ENCODE assay signal across 31 cellular contexts in the genomic region with DNA sequence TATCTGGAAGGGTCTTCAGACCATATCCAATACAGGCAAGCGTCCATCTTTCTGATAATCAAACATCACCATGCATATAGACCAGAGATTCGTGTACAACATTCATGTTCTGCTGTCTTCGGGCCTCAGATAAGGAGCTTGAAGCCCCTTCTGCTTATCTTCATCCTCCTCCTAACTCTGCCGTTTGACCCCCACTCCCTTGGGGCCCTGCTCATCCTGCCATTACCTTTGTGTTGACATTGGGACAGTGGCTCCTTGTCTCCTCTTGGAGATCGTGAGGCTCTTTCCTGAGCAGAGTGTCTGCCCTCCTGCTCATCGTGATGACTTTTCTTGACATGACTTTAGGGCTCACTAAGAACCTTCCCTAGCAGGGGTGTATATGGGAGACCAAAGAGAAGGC. TPM values are rescaled to one million over a fixed set of nuclear protein-coding genes. Genes with fewer than 3 reads are reported as not detected.
"Had no signal": no experiment of that assay in that cellular context is flagged by ENCODE, and none has a peak within 500 bp of the region (broad histone marks: within the 10 kb centered on the region; RNA-seq: fewer than 3 reads in every experiment).

No MANE protein-coding gene starts in this region.

- H3K36me3 ChIP-seq: ascending aorta had no signal

- H3K4me3 ChIP-seq: ascending aorta had no signal

- DNase-seq: activated B cell treated with CpG ODN at 0.5 μM for 24 hours; activated CD4-positive, alpha-beta memory T cell treated with anti-CD3 and anti-CD28 coated beads for 36 hours; activated CD4-positive, alpha-beta T cell treated with anti-CD3 and anti-CD28 coated beads for 4 hours; activated CD4-positive, alpha-beta T cell treated with anti-CD3 and anti-CD28 coated beads, Interleukin-2, amount 10 ng/mL, durations not matched to agents 24 days and 14 days; activated CD4-positive, alpha-beta T cell treated with anti-CD3 and anti-CD28 coated beads, Interleukin-2, amount 50 U/mL, for 1 hour; activated CD4-positive, alpha-beta T cell treated with anti-CD3 and anti-CD28 coated beads, Interleukin-2, amount 50 U/mL, for 4 hours; activated CD4-positive, CD25-positive, alpha-beta regulatory T cell treated with anti-CD3 and anti-CD28 coated beads, Interleukin-2, amount 50 U/mL, for 72 hours; activated CD8-positive, alpha-beta memory T cell treated with anti-CD3 and anti-CD28 coated beads, Interleukin-2, amount 50 U/mL, for 4 hours; activated CD8-positive, alpha-beta T cell treated with anti-CD3 and anti-CD28 coated beads for 36 hours; activated naive CD4-positive, alpha-beta T cell treated with anti-CD3 and anti-CD28 coated beads, Interleukin-2, amount 10 ng/mL, durations not matched to agents 7 days and 5 days; activated naive CD4-positive, alpha-beta T cell treated with Interleukin-2 at 50 U/mL for 16 hours; activated naive CD8-positive, alpha-beta T cell treated with anti-CD3 and anti-CD28 coated beads, Interleukin-2, amount 10 ng/mL, durations not matched to agents 7 days and 5 days; activated naive CD8-positive, alpha-beta T cell treated with anti-CD3 and anti-CD28 coated beads, Interleukin-2, amount 50 U/mL, for 24 hours; activated T-cell treated with anti-CD3 and anti-CD28 coated beads for 4 hours; activated T-cell treated with anti-CD3 and anti-CD28 coated beads, Interleukin-2, amount 50 U/mL, for 1 hour; activated T-cell treated with anti-CD3 and anti-CD28 coated beads, Interleukin-2, amount 50 U/mL, for 4 hours; activated T-cell treated with anti-CD3 and anti-CD28 coated beads, Interleukin-2, amount 50 U/mL, for 72 hours; amygdala; anterior cingulate cortex; central memory CD4-positive, alpha-beta T cell; T-helper 1 cell; T-helper 2 cell; T-helper 9 cell had no signal

- H3K9me3 ChIP-seq: ascending aorta had no signal

- H3K27me3 ChIP-seq: ascending aorta had no signal

- H3K4me1 ChIP-seq: ascending aorta had no signal

- H3K27ac ChIP-seq: ascending aorta, VCaP had no signal

- ATAC-seq: activated CD8-positive, alpha-beta T cell treated with anti-CD3 and anti-CD28 coated beads for 36 hours; activated naive CD8-positive, alpha-beta T cell treated with anti-CD3 and anti-CD28 coated beads, Interleukin-2, amount 50 U/mL, for 24 hours; activated T-cell treated with anti-CD3 and anti-CD28 coated beads, Interleukin-2, amount 50 U/mL, for 4 hours; activated T-cell treated with anti-CD3 and anti-CD28 coated beads, Interleukin-2, amount 50 U/mL, for 72 hours; activated T-helper 17 cell treated with anti-CD3 and anti-CD28 coated beads, Interleukin-2, amount 50 U/mL, for 72 hours had no signal

RNA-seq across cellular contexts. Expression of gene ACTL8, which starts 37.3 kb away (rescaled TPM):
- total RNA-seq: activated B cell treated with CpG ODN at 0.5 μM for 24 hours; activated CD4-positive, alpha-beta memory T cell treated with anti-CD3 and anti-CD28 coated beads for 36 hours; activated CD4-positive, alpha-beta T cell treated with anti-CD3 and anti-CD28 coated beads, Interleukin-2, amount 10 ng/mL, durations not matched to agents 24 days and 14 days; activated CD8-positive, alpha-beta memory T cell treated with anti-CD3 and anti-CD28 coated beads for 36 hours; activated CD8-positive, alpha-beta T cell treated with anti-CD3 and anti-CD28 coated beads for 36 hours; activated naive CD8-positive, alpha-beta T cell treated with anti-CD3 and anti-CD28 coated beads, Interleukin-2, amount 10 ng/mL, durations not matched to agents 7 days and 5 days; activated T-cell treated with anti-CD3 and anti-CD28 coated beads, Interleukin-2, amount 50 U/mL, for 4 hours; activated T-cell treated with anti-CD3 and anti-CD28 coated beads, Interleukin-2, amount 50 U/mL, for 72 hours; activated T-helper 1 cell treated with anti-CD3 and anti-CD28 coated beads, Interleukin-12 subunit alpha, Interleukin-12 subunit beta, Interleukin-2, Interleukin-4 antibody, amounts not matched to agents 30 ng/mL and 10 ng/mL and 1 ng/mL, durations not matched to agents 14 hours and 24 hours and 36 hours; ascending aorta; cardiac septum; cerebellum had no signal
- polyA plus RNA-seq: adipose tissue had no signal
